ENCODE assay signal across 8 cellular contexts in genomic region chr14:39431416-39432178, GRCh38. TPM values are rescaled to one million over a fixed set of nuclear protein-coding genes. Genes with fewer than 3 reads are reported as not detected.
DNase-seq lines count a peak whose midpoint lies in the region; ATAC-seq, FAIRE-seq and TF ChIP-seq lines count a peak whose summit lies in the region.

No MANE protein-coding gene starts in this region.

- peak; percentile 24 for FAIRE-seq in GM18507 (lab: Jason Lieb, UNC)

- BruUV-seq in PC-3 (replicated peaks; lab: Mats Ljungman, UMichigan) = no TSS peak

- H3K9me3 ChIP-seq in PC-3 (ENCODE audit: low read length) = no peaks in the 10 kb centered on the region

- H3K4me1 ChIP-seq in ACC112 (ENCODE audit: control insufficient read depth, insufficient read depth, low read length, unreplicated experiment) = peaks cover 18% of the 10 kb centered on the region
- peaks cover 29% of the 10 kb centered on the region for H3K4me1 ChIP-seq in PC-3 (ENCODE audit: insufficient read depth, low read length)
- no peaks in the 10 kb centered on the region for H3K4me1 ChIP-seq in urinary bladder (ENCODE audit: insufficient read depth)

- WGBS in urinary bladder = under 1% methylated on average over 81 of the region's 81 CpGs

- no peak for TF ChIP-seq CTCF in PC-3 (conservative IDR thresholded peaks at IDR 0.05; ENCODE audit: low read depth, low read length)

- POLR2A ChIA-PET in PC-3 (lab: Charles Lee; ENCODE audit: unreplicated experiment) = interaction anchor here (0.6 to 1.4 kb wide), 3 partner anchors 35 to 328 kb away, joined by 3 to 5 read pairs (median 3); partner anchors contain the start of gene SEC23A

- H2AFZ ChIP-seq in ACC112 (ENCODE audit: low read length, unreplicated experiment) = peak overlapping the region; percentile 97
- peak overlapping the region; percentile 98 for H2AFZ ChIP-seq in PC-3 (ENCODE audit: low read length)

- H3K9ac ChIP-seq in PC-3 (ENCODE audit: low read length) = peak overlapping the region; percentile 98

- peak overlapping the region; percentile 100 for H3K27ac ChIP-seq in ACC112 (ENCODE audit: low read depth, low read length)
- H3K27ac ChIP-seq in PC-3 (ENCODE audit: low read length) = peak overlapping the region; percentile 96
- peak overlapping the region; percentile 89 for H3K27ac ChIP-seq in urinary bladder (ENCODE audit: low read depth)

- peak; percentile 22 for ATAC-seq in HG02973 (IDR thresholded peaks at IDR 0.05; ENCODE audit: unreplicated experiment)
- peak; percentile 16 for ATAC-seq in PC-3

- CTCF ChIA-PET in PC-3 (lab: Charles Lee) = interaction anchor here (0.6 kb wide), 1 partner anchor 65 kb away, joined by 5 read pairs; no protein-coding TSS in a partner anchor

- H3K4me3 ChIP-seq in ACC112 (ENCODE audit: low read depth, low read length) = peak overlapping the region; percentile 97
- peak overlapping the region; percentile 95 for H3K4me3 ChIP-seq in PC-3 (ENCODE audit: low read length)
- H3K4me3 ChIP-seq in urinary bladder (ENCODE audit: low read depth, low read length) = peak overlapping the region; percentile 92

- intact Hi-C loops in PC-3 (cut with micrococcal nuclease) (loop anchor here (1.0 to 2.0 kb wide), 2 partner anchors 164 to 329 kb away; partner anchors contain the start of gene SEC23A), head of caudate nucleus (cut with DNase I) (loop anchor here (2.0 to 10.0 kb wide), 3 partner anchors 167 to 319 kb away; partner anchors contain the start of genes GEMIN2 and PNN)

- DNase-seq in GM18507 (ENCODE audit: extremely low spot score, insufficient read length, low read depth) (no peak), PC-3 (peak; percentile 40), head of caudate nucleus (peak in 39 of 42 donors; percentile 7 to 71 (median 36)), pons (ENCODE audit: low spot score) (peak; percentile 28)
- peak; percentile 52 for DNase-seq in activated naive CD4-positive, alpha-beta T cell treated with Interleukin-2 at 50 U/mL for 16 hours

- peaks cover 32% of the 10 kb centered on the region for H3K79me2 ChIP-seq in ACC112 (ENCODE audit: control insufficient read depth, insufficient read depth, low read length, unreplicated experiment)
- peaks cover 38% of the 10 kb centered on the region for H3K79me2 ChIP-seq in PC-3 (ENCODE audit: low read length)

- H3K9me2 ChIP-seq in PC-3 (replicated peaks; ENCODE audit: low read length) = no peaks in the 10 kb centered on the region

- H3K27me3 ChIP-seq in ACC112 (ENCODE audit: insufficient read depth, low read length) (no peaks in the 10 kb centered on the region), PC-3 (ENCODE audit: low read length) (no peaks in the 10 kb centered on the region)

- H4K20me1 ChIP-seq in PC-3 (ENCODE audit: low read length) = peaks cover 10% of the 10 kb centered on the region; the same call in 1 of the 2 replicates

- H3F3A ChIP-seq in PC-3 (ENCODE audit: low read length, unreplicated experiment) = no peaks in the 10 kb centered on the region

- H3K4me2 ChIP-seq in PC-3 (ENCODE audit: low read length) = peak overlapping the region; percentile 94

- H3K36me3 ChIP-seq in ACC112 (ENCODE audit: insufficient read depth, low read length) (no peaks in the 10 kb centered on the region), PC-3 (ENCODE audit: low read depth, low read length) (no peaks in the 10 kb centered on the region), urinary bladder (ENCODE audit: insufficient read depth) (no peaks in the 10 kb centered on the region)

RNA-seq across cellular contexts. Expression of gene FBXO33, which starts 0.6 kb away (rescaled TPM):
- 21.9 and 26.9 TPM in 2 replicates for total RNA-seq in PC-3 (2014; rRNA removed)
- 16.6 TPM for total RNA-seq in urinary bladder
- 6.8 TPM for polyA plus RNA-seq in urinary bladder
